8 cellular contexts compared by ENCODE assay signal in genomic region chr16:49855280-49855821, GRCh38. TPM values are rescaled to one million over a fixed set of nuclear protein-coding genes. Genes with fewer than 3 reads are reported as not detected.
DNase-seq lines count a peak whose midpoint lies in the region; ATAC-seq and TF ChIP-seq lines count a peak whose summit lies in the region.

No MANE protein-coding gene starts in this region.

- H3K9me3 ChIP-seq in left ventricle myocardium inferior (replicated peaks) = no peaks in the 10 kb centered on the region

- TF ChIP-seq CTCF in left ventricle myocardium inferior (IDR thresholded peaks at IDR 0.05; ENCODE audit: borderline replicate concordance) = no peak

- peak; percentile 71 for DNase-seq in COLO668 (lab: John Stamatoyannopoulos, UW; ENCODE audit: unreplicated experiment)
- peak; percentile 13 to 23 for DNase-seq in Kasumi-1 (lab: John Stamatoyannopoulos, UW)
- peak; percentile 57 for DNase-seq in SW480 (ENCODE audit: low spot score)
- peak in 44 of 56 donors; percentile 23 to 74 (median 52) for DNase-seq in amygdala (lab: John Stamatoyannopoulos, UW)
- DNase-seq in left ventricle myocardium inferior = peak; percentile 90
- DNase-seq in posterior vena cava (ENCODE audit: low spot score) = peak; percentile 95

- peaks cover 73% of the 10 kb centered on the region for H3K4me1 ChIP-seq in left ventricle myocardium inferior

- H3K27ac ChIP-seq in left ventricle myocardium inferior (replicated peaks) = peak overlapping the region; percentile 97

- H3K36me3 ChIP-seq in left ventricle myocardium inferior = no peaks in the 10 kb centered on the region

- peaks cover 5% of the 10 kb centered on the region for H3K27me3 ChIP-seq in left ventricle myocardium inferior (ENCODE audit: low read depth)

- intact Hi-C loops in left ventricle myocardium inferior (cut with micrococcal nuclease) = loop anchor here (10.0 kb wide), 1 partner anchor 81 kb away; no protein-coding TSS in a partner anchor
- intact Hi-C loops in posterior vena cava (cut with DNase I) = loop anchor here (5.0 to 10.0 kb wide), 4 partner anchors 153 to 363 kb away; no protein-coding TSS in a partner anchor

- H3K4me3 ChIP-seq in left ventricle myocardium inferior = peak overlapping the region; percentile 87

- ATAC-seq in GM21576 (IDR thresholded peaks at IDR 0.05; ENCODE audit: unreplicated experiment) = peak; percentile 49
- ATAC-seq in GM18870 (IDR thresholded peaks at IDR 0.05; ENCODE audit: unreplicated experiment) = no peak

RNA-seq across cellular contexts. Expression of gene ZNF423, which starts 0.6 kb away (rescaled TPM):
- total RNA-seq in left ventricle myocardium inferior = 8.6 TPM
- total RNA-seq in posterior vena cava = 10 to 100 TPM; 12.3 to 29.3 TPM

Comparison
In these comparisons a context has a peak if more than half of its experiments do, and no peak if none do; other contexts are left out.
1. DNase-seq: peak in every context shown above with its lines; median percentile 95 in posterior vena cava; 90 in left ventricle myocardium inferior; 71 in COLO668; 57 in SW480; 52 in amygdala; 18 in Kasumi-1.